ENCODE assay signal across 9 cellular contexts in the genomic region with DNA sequence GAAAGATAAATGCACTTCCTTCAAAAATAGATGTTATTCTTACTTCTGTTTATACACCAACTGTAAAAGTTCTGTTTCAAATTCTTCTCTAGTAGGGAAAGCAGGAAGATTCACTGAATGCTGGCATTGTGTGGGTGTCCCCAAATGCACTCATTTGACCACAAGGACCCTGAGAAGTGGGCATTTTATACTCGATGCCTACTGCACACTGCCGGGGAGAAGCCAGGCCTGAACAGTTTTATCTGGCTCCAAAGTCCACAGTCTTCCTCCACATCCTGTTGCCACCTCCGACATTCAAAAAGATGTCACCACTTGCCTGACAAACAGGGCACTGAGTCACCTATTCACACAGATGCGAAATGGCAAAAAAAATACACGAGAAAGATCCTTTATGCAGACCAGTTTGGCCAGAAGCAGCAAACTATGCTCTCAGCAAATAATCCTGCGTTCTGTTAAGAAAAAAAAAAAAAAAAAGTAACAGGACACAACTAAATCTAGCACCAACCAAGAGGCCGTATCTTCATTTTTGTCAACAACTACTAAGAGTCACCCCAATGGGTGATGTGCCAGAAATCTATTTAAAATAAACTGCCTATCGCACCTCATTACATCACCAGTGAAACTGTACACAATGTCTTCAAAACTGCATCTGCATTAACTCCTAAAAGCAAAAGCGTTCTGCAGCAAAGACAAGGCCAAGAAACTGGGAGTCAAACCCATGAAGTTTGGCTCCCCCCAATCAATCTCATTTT. TPM values are rescaled to one million over a fixed set of nuclear protein-coding genes. Genes with fewer than 3 reads are reported as not detected.
A peak's percentile ranks its signal among the peaks of the same experiment; 100 is the strongest.
DNase-seq lines count a peak whose midpoint lies in the region; FAIRE-seq and TF ChIP-seq lines count a peak whose summit lies in the region.
"Had no signal": no experiment of that assay in that cellular context is flagged by ENCODE, and none has a peak within 500 bp of the region (broad histone marks: within the 10 kb centered on the region; RNA-seq: fewer than 3 reads in every experiment).

No MANE protein-coding gene starts in this region.

- intact Hi-C loops in Caco-2 (cut with micrococcal nuclease; ENCODE audit: unreplicated experiment) (no loop called here), mammary epithelial cell (cut with micrococcal nuclease) (no loop called here), uterus (cut with DNase I; ENCODE audit: low total_unique reads) (no loop called here), kidney (cut with DNase I) (no loop called here)

- H4K20me1 ChIP-seq in mammary epithelial cell (ENCODE audit: insufficient read depth, low read length) = no peaks in the 10 kb centered on the region

- in situ Hi-C loops in mammary epithelial cell (cut with MboI; ENCODE audit: low sequenced_read_pairs in 2 of 2) = no loop called here

- no peaks in the 10 kb centered on the region for H3K9me3 Mint-ChIP-seq in Caco-2 (ENCODE audit: unreplicated experiment)

- CTCF ChIA-PET in Caco-2 (lab: Charles Lee) = interaction anchor here (1.1 kb wide), 1 partner anchor 28 kb away, joined by 3 read pairs; no protein-coding TSS in a partner anchor
- CTCF ChIA-PET in mammary epithelial cell (lab: Charles Lee; ENCODE audit: low non-redundant PET) = no interaction called here
- CTCF ChIA-PET in GM10248 (lab: Yijun Ruan, JAX) = interaction anchor here (1.2 to 3.6 kb wide), 5 partner anchors 11 to 137 kb away, joined by 3 to 12 read pairs (median 4); no protein-coding TSS in a partner anchor
- CTCF ChIA-PET in HEK293T (lab: Yijun Ruan, JAX) = interaction anchor here (1.2 kb wide), 1 partner anchor 95 kb away, joined by 3 read pairs; no protein-coding TSS in a partner anchor

- peak overlapping the region; percentile 76 for H3K27ac Mint-ChIP-seq in Caco-2 (ENCODE audit: unreplicated experiment)

- dilution Hi-C loops in mammary epithelial cell (cut with HindIII; ENCODE audit: low sequenced_read_pairs) = no loop called here

- H3K27me3 ChIP-seq in Caco-2 (replicated peaks; ENCODE audit: control insufficient read depth, insufficient read depth, low read length) (no peaks in the 10 kb centered on the region), SJSA1 (replicated peaks) (no peaks in the 10 kb centered on the region), mammary epithelial cell (ENCODE audit: insufficient read depth, low read length) (no peaks in the 10 kb centered on the region), uterus (no peaks in the 10 kb centered on the region)

- peak overlapping the region; percentile 34 for H3K4me3 Mint-ChIP-seq in Caco-2 (ENCODE audit: unreplicated experiment)

- peaks cover 2% of the 10 kb centered on the region; the same call in 1 of the 2 replicates for H3K36me3 ChIP-seq in Caco-2 (ENCODE audit: control insufficient read depth, insufficient read depth, low read length)
- peaks cover 58% of the 10 kb centered on the region for H3K36me3 ChIP-seq in SJSA1
- peaks cover 7% of the 10 kb centered on the region for H3K36me3 ChIP-seq in mammary epithelial cell (ENCODE audit: insufficient read depth, low read length)
- H3K36me3 ChIP-seq in mesodermal cell (ENCODE audit: control insufficient read depth, insufficient read depth, low read length) = peaks cover 40% of the 10 kb centered on the region
- H3K36me3 ChIP-seq in uterus = no peaks in the 10 kb centered on the region
- H3K36me3 ChIP-seq in kidney (ENCODE audit: control insufficient read depth in 1 of 2, insufficient read depth in 2 of 2, low read length in 2 of 2) = no peaks in the 10 kb centered on the region

- FAIRE-seq in kidney (lab: Jason Lieb, UNC) = no peak
- FAIRE-seq: colon had no signal

- BruUV-seq in Caco-2 (replicated peaks; lab: Mats Ljungman, UMichigan) (no TSS peak), mammary epithelial cell (replicated peaks; lab: Mats Ljungman, UMichigan) (no TSS peak)

- peaks cover 93% of the 10 kb centered on the region for H3K79me2 ChIP-seq in mammary epithelial cell (ENCODE audit: insufficient read depth, low read length)

- no peak overlapping the region for H2AFZ ChIP-seq in mammary epithelial cell (ENCODE audit: low read depth, low read length)

- no peaks in the 10 kb centered on the region for H3K9me3 ChIP-seq in Caco-2
- no peaks in the 10 kb centered on the region for H3K9me3 ChIP-seq in SJSA1 (replicated peaks)
- H3K9me3 ChIP-seq in mammary epithelial cell (replicated peaks; ENCODE audit: insufficient read depth, low read length) = no peaks in the 10 kb centered on the region
- H3K9me3 ChIP-seq in mesodermal cell (ENCODE audit: control insufficient read depth, low read length) = no peaks in the 10 kb centered on the region
- H3K9me3 ChIP-seq in uterus = no peaks in the 10 kb centered on the region
- no peaks in the 10 kb centered on the region for H3K9me3 ChIP-seq in kidney (ENCODE audit: control insufficient read depth in 1 of 2, low read length in 2 of 2)

- DNase-seq in Caco-2 = peak; percentile 61 to 63
- peak in 1 of 2 experiments; percentile 60 for DNase-seq in SJSA1 (ENCODE audit: low read depth in 1 of 2, low spot score in 2 of 2)
- DNase-seq in mammary epithelial cell = peak; percentile 32
- no peak for DNase-seq in uterus
- DNase-seq in GM10248 (ENCODE audit: extremely low spot score) = no peak
- DNase-seq in HEK293T (ENCODE audit: extremely low spot score) = no peak
- DNase-seq in kidney = no peak

- H3K27ac ChIP-seq in SJSA1 = peak overlapping the region; percentile 18
- H3K27ac ChIP-seq in mammary epithelial cell (ENCODE audit: insufficient read depth, low read depth, low read length) = peak overlapping the region; percentile 87
- H3K27ac ChIP-seq in mesodermal cell (ENCODE audit: low read depth, low read length, severe bottlenecking) = peak overlapping the region; percentile 39
- peak overlapping the region; percentile 100 for H3K27ac ChIP-seq in uterus
- no peak overlapping the region for H3K27ac ChIP-seq in kidney (ENCODE audit: low read depth in 2 of 2, low read length in 2 of 2)

- peaks cover 52% of the 10 kb centered on the region for H3K4me1 ChIP-seq in Caco-2
- H3K4me1 ChIP-seq in SJSA1 (replicated peaks) = peaks cover 42% of the 10 kb centered on the region
- peaks cover 37% of the 10 kb centered on the region for H3K4me1 ChIP-seq in mammary epithelial cell (ENCODE audit: insufficient read depth, low read length)
- H3K4me1 ChIP-seq in mesodermal cell (ENCODE audit: control insufficient read depth, insufficient read depth, low read length, poor library complexity, severe bottlenecking) = peaks cover 20% of the 10 kb centered on the region
- H3K4me1 ChIP-seq in uterus = peaks cover 0 to 13% of the 10 kb centered on the region in 2 donors
- peaks cover 25 to 29% of the 10 kb centered on the region in 2 donors for H3K4me1 ChIP-seq in kidney (ENCODE audit: control insufficient read depth in 1 of 2, insufficient read depth in 1 of 2, low read depth in 1 of 2, low read length in 2 of 2)

- peaks cover 46% of the 10 kb centered on the region for H3K4me1 Mint-ChIP-seq in Caco-2 (ENCODE audit: low read depth, unreplicated experiment)

- TF ChIP-seq CTCF in Caco-2 (IDR thresholded peaks at IDR 0.05; ENCODE audit: insufficient read depth in 1 of 2, low read depth in 1 of 2, low read length in 1 of 2, severe bottlenecking in 1 of 2, unreplicated experiment in 1 of 2) (no peak), mammary epithelial cell (conservative IDR thresholded peaks at IDR 0.05 in 1 of 2, IDR thresholded peaks at IDR 0.05 in 1 of 2; ENCODE audit: extremely low read depth in 1 of 2, insufficient read depth in 1 of 2, low read depth in 1 of 2, low read length in 2 of 2) (no peak), uterus (IDR thresholded peaks at IDR 0.05) (no peak), GM10248 (IDR thresholded peaks at IDR 0.05; ENCODE audit: control extremely low read depth, extremely low read depth, low read depth, missing control alignments) (no peak), kidney (IDR thresholded peaks at IDR 0.05; ENCODE audit: borderline replicate concordance, extremely low read depth, insufficient read depth) (no peak)

- H3K4me2 ChIP-seq in mammary epithelial cell (ENCODE audit: insufficient read depth, low read depth, low read length) = peak overlapping the region; percentile 95

- no peaks in the 10 kb centered on the region for H3K27me3 Mint-ChIP-seq in Caco-2 (ENCODE audit: insufficient read depth, unreplicated experiment)

- peaks cover 70% of the 10 kb centered on the region for H3K36me3 Mint-ChIP-seq in Caco-2 (ENCODE audit: insufficient read depth, unreplicated experiment)

- no peak overlapping the region for H3K9ac ChIP-seq in mammary epithelial cell (ENCODE audit: insufficient read depth, low read length)
- peak overlapping the region in 1 of 2 donors; percentile 4 for H3K9ac ChIP-seq in kidney (ENCODE audit: low read length in 2 of 2)

- POLR2A ChIA-PET in Caco-2 (lab: Charles Lee) (interaction anchor here (0.9 to 1.7 kb wide), 3 partner anchors 11 to 59 kb away, joined by 3 to 9 read pairs (median 4); no protein-coding TSS in a partner anchor), GM10248 (lab: Yijun Ruan, JAX) (no interaction called here), HEK293T (lab: Yijun Ruan, JAX) (interaction anchor here (0.9 kb wide), 1 partner anchor 11 kb away, joined by 3 read pairs; no protein-coding TSS in a partner anchor)

- H3K4me3 ChIP-seq in Caco-2 (ENCODE audit: low read depth, low read length) (no peak overlapping the region), SJSA1 (no peak overlapping the region), mammary epithelial cell (replicated peaks in 1 of 3; ENCODE audit: insufficient read depth in 1 of 3, low read depth in 2 of 3, low read length in 3 of 3) (no peak overlapping the region), mesodermal cell (ENCODE audit: extremely low read depth, insufficient read depth, low read length, poor library complexity, severe bottlenecking) (no peak overlapping the region), uterus (no peak overlapping the region), kidney (ENCODE audit: low read length in 2 of 2) (no peak overlapping the region)

- TF ChIP-seq POLR2A in uterus (IDR thresholded peaks at IDR 0.05) = no peak

- WGBS in mammary epithelial cell (ENCODE audit: low coverage, missing lambda C conversion rate) = 12% methylated on average over 9 of the region's 9 CpGs
- 89 to 91% methylated on average over 7 to 8 of the region's 9 CpGs for WGBS in mesodermal cell (ENCODE audit: insufficient coverage in 2 of 2), 2 experiments

RNA-seq across cellular contexts. Expression of a gene that starts 6.2 kb away (rescaled TPM):
- total RNA-seq in Caco-2 (2022) (70.3 and 77.7 TPM in 2 replicates), mammary epithelial cell (10 to 100 TPM; 13.8 to 57.8 TPM), uterus (10 to 100 TPM in 3 of 4 donors, 1 to 10 TPM in 1; 3.3 to 43.1 (median 18.3) TPM), kidney (55.2 TPM)
- 6.8 and 11.1 TPM in 2 replicates for total RNA-seq in SJSA1 (2014; rRNA removed; shearing (Covaris generic))
- polyA plus RNA-seq in mammary epithelial cell (10.0 TPM), kidney (ENCODE audit: insufficient read depth, low read depth, low replicate concordance) (5.7 TPM)
- 36.8 TPM for polyA minus RNA-seq in mammary epithelial cell
- polyA plus RNA-seq in mesodermal cell (2013, experiment 1 of 2) = 16.0 TPM
- polyA plus RNA-seq in mesodermal cell (2013, experiment 2 of 2) = 13.8 TPM

RNA-seq across cellular contexts. Expression of a gene that starts 23.3 kb away (rescaled TPM):
- total RNA-seq in Caco-2 (2022) (238 and 251 TPM in 2 replicates), mammary epithelial cell (100 to 1,000 TPM in 1 of 2 donors, 10 to 100 TPM in 1; 62.0 to 106 TPM), uterus (100 to 1,000 TPM in 1 of 4 donors, 10 to 100 TPM in 3; 17.6 to 144 (median 45.6) TPM), kidney (49.4 TPM)
- total RNA-seq in SJSA1 (2014; rRNA removed; shearing (Covaris generic)) = 321 and 324 TPM in 2 replicates
- polyA plus RNA-seq in mammary epithelial cell (107 TPM), kidney (ENCODE audit: insufficient read depth, low read depth, low replicate concordance) (39.5 TPM)
- polyA minus RNA-seq in mammary epithelial cell = 52.1 TPM
- polyA plus RNA-seq in mesodermal cell (2013, experiment 1 of 2) = 161 TPM
- polyA plus RNA-seq in mesodermal cell (2013, experiment 2 of 2) = 149 TPM

RNA-seq across cellular contexts. Expression of a gene that starts 59.0 kb away (rescaled TPM):
- total RNA-seq in Caco-2 (2022) (86.5 and 91.7 TPM in 2 replicates), mammary epithelial cell (10 to 100 TPM; 11.7 to 32.1 TPM), uterus (10 to 100 TPM in 3 of 4 donors, 1 to 10 TPM in 1; 9.4 to 78.8 (median 13.3) TPM), kidney (34.1 TPM)
- 66.3 and 129 TPM in 2 replicates for total RNA-seq in SJSA1 (2014; rRNA removed; shearing (Covaris generic))
- polyA plus RNA-seq in mammary epithelial cell (23.0 TPM), kidney (ENCODE audit: insufficient read depth, low read depth, low replicate concordance) (57.9 TPM)
- not detected for polyA minus RNA-seq in mammary epithelial cell
- 32.8 TPM for polyA plus RNA-seq in mesodermal cell (2013, experiment 1 of 2)
- polyA plus RNA-seq in mesodermal cell (2013, experiment 2 of 2) = 28.6 TPM

Comparison
In these comparisons a context has a peak if more than half of its experiments do, and no peak if none do; other contexts are left out.
1. DNase-seq: peak in Caco-2 (2 of 2) and mammary epithelial cell (single experiment); none in uterus (0 of 2), GM10248 (single experiment), HEK293T (single experiment) and kidney (single experiment).
2. H3K27ac ChIP-seq: peak in SJSA1 (single experiment), mammary epithelial cell (single experiment), mesodermal cell (single experiment) and uterus (2 of 2); none in kidney (0 of 2).